Comparison of ENCODE assay signal across 10 cellular contexts in the genomic region with DNA sequence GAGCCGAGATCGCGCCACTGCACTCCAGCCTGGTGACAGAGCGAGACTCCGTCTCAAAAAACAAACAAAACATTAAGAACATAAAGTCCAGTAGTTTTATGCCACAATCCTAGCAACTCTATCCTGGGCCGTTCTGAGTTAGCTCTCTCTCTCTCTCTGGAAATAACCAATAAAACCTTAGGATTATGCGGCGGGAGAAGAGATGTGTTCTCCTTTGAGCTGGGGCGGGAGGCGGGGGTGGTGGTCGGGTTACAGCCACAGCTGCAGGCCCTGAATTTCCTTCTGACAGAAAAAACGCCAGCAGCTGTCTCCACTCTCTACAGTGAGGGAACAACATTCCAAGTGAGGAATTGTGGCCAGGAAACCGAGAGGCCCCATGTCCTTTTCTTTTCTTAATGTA. TPM values are rescaled to one million over a fixed set of nuclear protein-coding genes. Genes with fewer than 3 reads are reported as not detected.
A peak's percentile ranks its signal among the peaks of the same experiment; 100 is the strongest.
DNase-seq lines count a peak whose midpoint lies in the region; ATAC-seq and TF ChIP-seq lines count a peak whose summit lies in the region.
"Had no signal": no experiment of that assay in that cellular context is flagged by ENCODE, and none has a peak within 500 bp of the region (broad histone marks: within the 10 kb centered on the region; RNA-seq: fewer than 3 reads in every experiment).

No MANE protein-coding gene starts in this region.

- no peaks in the 10 kb centered on the region for H3K36me3 ChIP-seq in adipocyte (ENCODE audit: control insufficient read depth, insufficient read depth, low read length, severe bottlenecking)
- H3K36me3 ChIP-seq in heart right ventricle: no peaks in the 10 kb centered on the region
- H3K36me3 ChIP-seq in rectal smooth muscle tissue (ENCODE audit: control insufficient read depth, insufficient read depth, low read length): no peaks in the 10 kb centered on the region

- no peaks in the 10 kb centered on the region for H3K9me3 ChIP-seq in adipocyte (ENCODE audit: control insufficient read depth, low read length)
- no peaks in the 10 kb centered on the region for H3K9me3 ChIP-seq in heart right ventricle

- intact Hi-C loops in heart right ventricle (cut with DNase I): no loop called here

- peak overlapping the region; percentile 60 for H3K4me3 ChIP-seq in adipocyte (ENCODE audit: low read length)
- peak overlapping the region in 1 of 10 donors; percentile 5 for H3K4me3 ChIP-seq in heart right ventricle
- H3K4me3 ChIP-seq in rectal smooth muscle tissue (ENCODE audit: low read length): no peak overlapping the region

- TF ChIP-seq CTCF in heart right ventricle (IDR thresholded peaks at IDR 0.05): no peak

- 40 to 59% methylated on average over 13 of the region's 13 CpGs for WGBS in heart right ventricle, 2 donors

- peak overlapping the region in 8 of 10 donors; percentile 30 to 83 (median 70) for H3K27ac ChIP-seq in heart right ventricle
- H3K27ac ChIP-seq in rectal smooth muscle tissue (ENCODE audit: low read depth, low read length): peak overlapping the region; percentile 74

- H3K4me1 ChIP-seq in adipocyte (ENCODE audit: control insufficient read depth, insufficient read depth, low read length) (peaks cover 32% of the 10 kb centered on the region), heart right ventricle (peaks cover 0 to 13% (median 0%) of the 10 kb centered on the region in 9 donors), rectal smooth muscle tissue (ENCODE audit: control insufficient read depth, insufficient read depth, low read length) (peaks cover 6% of the 10 kb centered on the region)

- peak overlapping the region; percentile 90 for H3K9ac ChIP-seq in adipocyte (ENCODE audit: low read length)
- H3K9ac ChIP-seq in rectal smooth muscle tissue (ENCODE audit: low read length): no peak overlapping the region

- H3K27me3 ChIP-seq in adipocyte (replicated peaks; ENCODE audit: control insufficient read depth, insufficient read depth, low read length) (no peaks in the 10 kb centered on the region), heart right ventricle (peaks cover 0 to 7% (median 0%) of the 10 kb centered on the region in 7 donors), rectal smooth muscle tissue (ENCODE audit: control insufficient read depth, insufficient read depth, low read length) (no peaks in the 10 kb centered on the region)

- ATAC-seq in heart right ventricle (peak; percentile 73 to 86 (median 82)), HG02588 (IDR thresholded peaks at IDR 0.05; ENCODE audit: unreplicated experiment) (no peak), HG02840 (IDR thresholded peaks at IDR 0.05; ENCODE audit: low FRiP score, unreplicated experiment) (no peak)

- DNase-seq in H4 (ENCODE audit: low spot score): peak; percentile 77
- DNase-seq in adipocyte (ENCODE audit: low read depth): peak; percentile 92
- DNase-seq in heart right ventricle: peak in 1 of 2 donors; percentile 50
- no peak for DNase-seq in foreskin melanocyte
- no peak for DNase-seq in epidermal melanocyte (ENCODE audit: insufficient read length, low spot score)
- DNase-seq: activated effector memory CD4-positive, alpha-beta T cell treated with Interleukin-2 at 50 U/mL for 16 hours; NCI-H446 treated with DMSO at 0.1 percent for 48 hours had no signal

RNA-seq across cellular contexts. Expression of gene PNMA8A, which starts 9.0 kb away (rescaled TPM):
- total RNA-seq in H4 (2014; rRNA removed; shearing (Covaris generic)): not detected in 2 replicates
- 10 to 100 TPM in 3 of 10 donors, 1 to 10 TPM in 7; 7.2 to 12.3 (median 9.3) TPM for total RNA-seq in heart right ventricle
- 1 to 10 TPM; 2.8 to 3.0 TPM for polyA plus RNA-seq in heart right ventricle

RNA-seq across cellular contexts. Expression of gene PNMA8B, which starts 15.3 kb away (rescaled TPM):
- not detected in 2 replicates for total RNA-seq in H4 (2014; rRNA removed; shearing (Covaris generic))
- total RNA-seq in heart right ventricle: under 1 TPM; 0.47 to 0.95 (median 0.65) TPM
- polyA plus RNA-seq in heart right ventricle: under 1 TPM; 0.37 to 0.81 TPM

RNA-seq across cellular contexts. Expression of gene PNMA8C, which starts 51.7 kb away (rescaled TPM):
- not detected in 2 replicates for total RNA-seq in H4 (2014; rRNA removed; shearing (Covaris generic))
- total RNA-seq in heart right ventricle: under 1 TPM in 5 of 10 donors, not detected in 5; 0.07 to 0.13 (median 0.08) TPM
- under 1 TPM; 0.01 to 0.07 TPM for polyA plus RNA-seq in heart right ventricle

Comparison
In these comparisons a context has a peak if more than half of its experiments do, and no peak if none do; other contexts are left out.
1. DNase-seq: peak in H4 (single experiment) and adipocyte (single experiment); none in foreskin melanocyte (single experiment) and epidermal melanocyte (single experiment).
2. ATAC-seq: peak in heart right ventricle (8 of 8); none in HG02588 (single experiment) and HG02840 (single experiment).